In genomic region chr16:81573533-81573932, GRCh38 we compare ENCODE assay signal across 1 cellular context.
TF ChIP-seq lines count a peak whose summit lies in the region.

No MANE protein-coding gene starts in this region.

TF ChIP-seq in K562, 482 proteins besides CTCF, POLR2A, EP300 and RAD21 (continued from another document):
- TF ChIP-seq KDM4B (IDR thresholded peaks at IDR 0.05; ENCODE audit: borderline replicate concordance in 2 of 2, low read depth in 1 of 2) (no peak), SMARCA5 (IDR thresholded peaks at IDR 0.05) (peak; percentile 58; the same call in 1 of the 2 replicates)
